8 cellular contexts compared by ENCODE assay signal in the genomic region with DNA sequence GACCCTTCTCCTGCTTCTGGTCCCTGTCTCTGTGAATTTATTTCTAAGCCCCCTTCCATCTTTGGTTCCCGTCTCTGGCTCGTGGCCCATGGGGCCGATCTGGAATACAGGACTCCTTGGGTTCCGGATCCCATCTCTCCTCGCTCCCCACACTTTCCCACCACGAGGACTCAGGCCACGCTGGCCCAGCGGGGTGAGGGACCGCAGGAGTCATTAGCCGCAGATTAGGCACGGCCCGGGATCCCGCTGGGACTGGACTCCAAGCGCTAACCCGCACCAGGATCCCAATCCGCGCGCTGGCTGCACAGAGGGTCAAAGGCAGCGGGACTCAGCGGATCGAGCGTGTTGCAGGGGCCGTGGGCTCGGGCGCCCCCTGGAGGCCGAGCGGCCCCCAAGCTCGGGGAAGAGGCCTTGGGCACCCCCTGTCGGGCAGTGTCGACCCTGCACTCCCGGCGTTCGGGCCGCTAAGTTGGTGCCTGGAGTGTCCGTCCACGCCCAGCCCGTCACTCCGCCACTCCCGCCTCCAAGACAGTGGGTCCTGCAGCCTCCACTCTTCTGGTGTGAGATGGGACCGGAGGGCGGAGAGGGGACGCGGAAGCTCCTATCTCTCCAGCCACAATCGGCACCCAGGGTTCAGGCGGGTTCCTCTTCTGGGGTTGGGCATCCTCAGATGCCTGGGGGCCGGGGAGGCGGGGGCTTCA. TPM values are rescaled to one million over a fixed set of nuclear protein-coding genes. Genes with fewer than 3 reads are reported as not detected.
DNase-seq lines count a peak whose midpoint lies in the region; ATAC-seq and TF ChIP-seq lines count a peak whose summit lies in the region.

No MANE protein-coding gene starts in this region.

- ATAC-seq in DND-41 (ENCODE audit: insufficient read depth, low read depth) (peak; percentile 59), GM21529 (IDR thresholded peaks at IDR 0.05; ENCODE audit: unreplicated experiment) (peak; percentile 47)

- H3K4me2 ChIP-seq in DND-41 (ENCODE audit: insufficient read depth, low read length) (peak overlapping the region; percentile 60), KMS-11 (peak overlapping the region; percentile 99)

- H3K27me3 ChIP-seq in DND-41 (ENCODE audit: insufficient read depth, low read length, poor library complexity) (peaks cover 14% of the 10 kb centered on the region), KMS-11 (ENCODE audit: insufficient read depth, low read depth) (peaks cover 58% of the 10 kb centered on the region), neuron (ENCODE audit: insufficient read depth, low read length) (peaks cover 9% of the 10 kb centered on the region), stomach smooth muscle (ENCODE audit: control insufficient read depth in 1 of 2, insufficient read depth in 2 of 2, low read length in 2 of 2) (peaks cover 73 to 84% of the 10 kb centered on the region in 2 donors)

- H3K4me3 ChIP-seq in DND-41 (ENCODE audit: low read depth in 1 of 2, low read length in 2 of 2) (peak overlapping the region in 1 of 2 experiments; percentile 42; a peak in 2 of 4 replicates), KMS-11 (IDR thresholded peaks at IDR 0.05; ENCODE audit: insufficient read depth, low read depth, low read length) (no peak overlapping the region), fibroblast of villous mesenchyme (ENCODE audit: low read depth, low read length) (peak overlapping the region; percentile 76), neuron (ENCODE audit: low read length) (peak overlapping the region; percentile 45), stomach smooth muscle (ENCODE audit: low read length in 2 of 2) (peak overlapping the region; percentile 70 to 74)

- TF ChIP-seq CTCF in DND-41 (IDR thresholded peaks at IDR 0.05; ENCODE audit: borderline replicate concordance, extremely low read depth, low read length, poor library complexity, severe bottlenecking) = peak; percentile 100
- peak; percentile 100 for TF ChIP-seq CTCF in KMS-11 (conservative IDR thresholded peaks at IDR 0.05; ENCODE audit: low read depth, low read length)
- peak; percentile 100 for TF ChIP-seq CTCF in fibroblast of villous mesenchyme (IDR thresholded peaks at IDR 0.05; ENCODE audit: insufficient read depth, low read depth, low read length)

- H2AFZ ChIP-seq in DND-41 (ENCODE audit: low read depth, low read length) (peak overlapping the region; percentile 82), KMS-11 (ENCODE audit: low read depth) (peak overlapping the region; percentile 95), neuron (ENCODE audit: low read depth, low read length) (peak overlapping the region; percentile 80)

- peaks cover 37% of the 10 kb centered on the region for H3K4me1 ChIP-seq in DND-41 (ENCODE audit: insufficient read depth, low read length)
- peaks cover 57% of the 10 kb centered on the region for H3K4me1 ChIP-seq in KMS-11 (ENCODE audit: low read depth, poor library complexity, severe bottlenecking)
- H3K4me1 ChIP-seq in neuron (ENCODE audit: insufficient read depth, low read length) = peaks cover 38% of the 10 kb centered on the region
- peaks cover 60% of the 10 kb centered on the region for H3K4me1 ChIP-seq in stomach smooth muscle (ENCODE audit: control insufficient read depth, insufficient read depth, low read length)

- DNase-seq in DND-41 = peak; percentile 84
- peak; percentile 77 for DNase-seq in RPMI7951 (ENCODE audit: low read depth)
- DNase-seq in activated T-helper 9 cell treated with anti-CD3 and anti-CD28 coated beads, Interleukin-2, amount 50 U/mL, for 16 hours (ENCODE audit: low read depth) = peak; percentile 86
- DNase-seq in fibroblast of villous mesenchyme (ENCODE audit: low read depth) = peak; percentile 91

- H4K20me1 ChIP-seq in DND-41 (ENCODE audit: insufficient read depth, low read length) = peaks cover 19% of the 10 kb centered on the region
- no peaks in the 10 kb centered on the region for H4K20me1 ChIP-seq in KMS-11 (ENCODE audit: insufficient read depth)

- H3K36me3 ChIP-seq in DND-41 (ENCODE audit: insufficient read depth, low read length) (peaks cover 14% of the 10 kb centered on the region), KMS-11 (ENCODE audit: insufficient read depth) (peaks cover 4% of the 10 kb centered on the region; the same call in 1 of the 2 replicates), neuron (ENCODE audit: insufficient read depth, low read length) (peaks cover 7% of the 10 kb centered on the region), stomach smooth muscle (ENCODE audit: control insufficient read depth in 2 of 2, insufficient read depth in 2 of 2, low read length in 2 of 2) (peaks cover under 1 to 4% of the 10 kb centered on the region in 2 donors)

- H3K27ac ChIP-seq in DND-41 (ENCODE audit: low read length) = no peak overlapping the region
- H3K27ac ChIP-seq in KMS-11 = no peak overlapping the region
- H3K27ac ChIP-seq in stomach smooth muscle (ENCODE audit: low read length) = no peak overlapping the region

- H3K79me2 ChIP-seq in DND-41 (ENCODE audit: insufficient read depth, low read length) (no peaks in the 10 kb centered on the region), KMS-11 (ENCODE audit: insufficient read depth, low read depth) (no peaks in the 10 kb centered on the region)

- H3K9me3 ChIP-seq in DND-41 (ENCODE audit: insufficient read depth, low read length, severe bottlenecking) (no peaks in the 10 kb centered on the region), neuron (ENCODE audit: low read length) (no peaks in the 10 kb centered on the region), stomach smooth muscle (ENCODE audit: control insufficient read depth in 2 of 2, low read length in 2 of 2) (no peaks in the 10 kb centered on the region)

- peak overlapping the region; percentile 37; the same call in 1 of the 2 replicates for H3K9ac ChIP-seq in DND-41 (ENCODE audit: low read depth, low read length)
- H3K9ac ChIP-seq in KMS-11 = peak overlapping the region; percentile 57; the same call in 1 of the 2 replicates
- no peak overlapping the region for H3K9ac ChIP-seq in stomach smooth muscle (ENCODE audit: low read length in 2 of 2)

RNA-seq across cellular contexts. Expression of a gene that starts 9.5 kb away (rescaled TPM):
- total RNA-seq in RPMI7951 (2014; rRNA removed; shearing (Covaris generic)) = 89.3 and 108 TPM in 2 replicates
- 199 and 316 TPM in 2 replicates for total RNA-seq in fibroblast of villous mesenchyme

RNA-seq across cellular contexts. Expression of a gene that starts 12.0 kb away (rescaled TPM):
- total RNA-seq in RPMI7951 (2014; rRNA removed; shearing (Covaris generic)) = 0.84 TPM in 1 of 2 replicates, not detected in the other
- total RNA-seq in fibroblast of villous mesenchyme = 0.32 and 1.3 TPM in 2 replicates

RNA-seq across cellular contexts. Expression of a gene that starts 22.4 kb away (rescaled TPM):
- 1.7 and 4.1 TPM in 2 replicates for total RNA-seq in RPMI7951 (2014; rRNA removed; shearing (Covaris generic))
- 1.3 and 1.6 TPM in 2 replicates for total RNA-seq in fibroblast of villous mesenchyme

Comparison
In these comparisons a context has a peak if more than half of its experiments do, and no peak if none do; other contexts are left out.
1. H3K9ac ChIP-seq: peak in DND-41 (single experiment) and KMS-11 (single experiment); none in stomach smooth muscle (0 of 2).
2. Peak in every context shown above with its lines, with median percentiles within 50 percentile points of each other: DNase-seq, H2AFZ ChIP-seq and CTCF ChIP-seq.